8 cellular contexts compared by ENCODE assay signal in genomic region chr6:73180718-73181619, GRCh38. TPM values are rescaled to one million over a fixed set of nuclear protein-coding genes. Genes with fewer than 3 reads are reported as not detected.
DNase-seq lines count a peak whose midpoint lies in the region; ATAC-seq and TF ChIP-seq lines count a peak whose summit lies in the region.

No MANE protein-coding gene starts in this region.

- 20% methylated on average over 4 of the region's 7 CpGs for WGBS in mesenchymal stem cell

- H4K91ac ChIP-seq in mesenchymal stem cell (ENCODE audit: low read length) = no peak overlapping the region

- no peak overlapping the region for H3K9ac ChIP-seq in MM.1S (ENCODE audit: low read length)
- H3K9ac ChIP-seq in mesenchymal stem cell (ENCODE audit: low read length) = peak overlapping the region; percentile 9

- no peaks in the 10 kb centered on the region for H3K79me2 ChIP-seq in MM.1S (ENCODE audit: low read length)

- H3K36me3 ChIP-seq in MM.1S (replicated peaks; ENCODE audit: insufficient read depth, low read length) (no peaks in the 10 kb centered on the region), mesenchymal stem cell (ENCODE audit: control insufficient read depth in 1 of 2, insufficient read depth in 2 of 2, low read depth in 1 of 2, low read length in 2 of 2) (no peaks in the 10 kb centered on the region), vagina (no peaks in the 10 kb centered on the region)

- H2BK5ac ChIP-seq in mesenchymal stem cell (ENCODE audit: low read depth, low read length, poor library complexity, severe bottlenecking) = no peak overlapping the region

- H2AFZ ChIP-seq in MM.1S (ENCODE audit: low read length) (peak overlapping the region; percentile 44; the same call in 1 of the 2 replicates), mesenchymal stem cell (ENCODE audit: low read depth, low read length) (no peak overlapping the region)

- no peak overlapping the region for H2BK12ac ChIP-seq in mesenchymal stem cell (ENCODE audit: low read length in 2 of 2)

- H3K4me1 ChIP-seq in MM.1S (ENCODE audit: low read length) = peaks cover 12% of the 10 kb centered on the region
- no peaks in the 10 kb centered on the region for H3K4me1 ChIP-seq in mesenchymal stem cell (ENCODE audit: control insufficient read depth, insufficient read depth, low read depth, low read length)
- no peaks in the 10 kb centered on the region for H3K4me1 ChIP-seq in vagina

- H3K27me3 ChIP-seq in MM.1S (replicated peaks; ENCODE audit: insufficient read depth, low read length) (no peaks in the 10 kb centered on the region), dorsolateral prefrontal cortex (peaks cover 0 to 2% (median 0%) of the 10 kb centered on the region in 45 donors), mesenchymal stem cell (ENCODE audit: control insufficient read depth in 1 of 2, insufficient read depth in 1 of 2, low read length in 2 of 2) (peaks cover 29 to 61% of the 10 kb centered on the region in 2 experiments), vagina (no peaks in the 10 kb centered on the region)

- H2BK120ac ChIP-seq in mesenchymal stem cell (ENCODE audit: low read depth, low read length) = no peak overlapping the region

- peak; percentile 65; the same call in 1 of the 2 replicates for TF ChIP-seq CTCF in GM12875 (IDR thresholded peaks at IDR 0.05; ENCODE audit: borderline replicate concordance, insufficient read depth, low read depth, low read length)
- peak; percentile 91 for TF ChIP-seq CTCF in MM.1S (IDR thresholded peaks at IDR 0.05; ENCODE audit: low read length)
- TF ChIP-seq CTCF in dorsolateral prefrontal cortex (IDR thresholded peaks at IDR 0.05 in 54 of 56, conservative IDR thresholded peaks at IDR 0.05 in 2 of 56; ENCODE audit: low read depth in 1 of 56, partially characterized antibody in 56 of 56) = peak; percentile 71 to 93 (median 82)
- peak in 2 of 3 experiments; percentile 33 to 58 for TF ChIP-seq CTCF in vagina (IDR thresholded peaks at IDR 0.05)

- H3K23ac ChIP-seq in mesenchymal stem cell (ENCODE audit: low read length in 2 of 2) = no peak overlapping the region

- H3K14ac ChIP-seq in mesenchymal stem cell (ENCODE audit: low read length in 2 of 2) = no peak overlapping the region

- H3K4me2 ChIP-seq in MM.1S (ENCODE audit: low read depth, low read length) = peak overlapping the region; percentile 78
- H3K4me2 ChIP-seq in mesenchymal stem cell (ENCODE audit: low read length, poor library complexity, severe bottlenecking) = peak overlapping the region; percentile 27

- H2AK5ac ChIP-seq in mesenchymal stem cell (ENCODE audit: low read length, severe bottlenecking) = no peak overlapping the region

- intact Hi-C loops in dorsolateral prefrontal cortex (cut with DNase I) = loop anchor here (2.0 to 5.0 kb wide), 3 partner anchors 560 to 769 kb away; no protein-coding TSS in a partner anchor
- intact Hi-C loops in vagina (cut with DNase I) = loop anchor here (10.0 kb wide), 1 partner anchor 766 kb away; no protein-coding TSS in a partner anchor

- no peaks in the 10 kb centered on the region for H3K79me1 ChIP-seq in mesenchymal stem cell (replicated peaks; ENCODE audit: low read length, poor library complexity, severe bottlenecking)

- no peak overlapping the region for H3K4ac ChIP-seq in mesenchymal stem cell (ENCODE audit: low read depth in 1 of 2, low read length in 2 of 2)

- peak; percentile 70 for ATAC-seq in HG02610 (IDR thresholded peaks at IDR 0.05; ENCODE audit: unreplicated experiment)

- DNase-seq in AG20443 (ENCODE audit: low spot score) (peak; percentile 65), MM.1S (peak; percentile 78), dorsolateral prefrontal cortex (peak in 6 of 10 donors; percentile 20 to 57 (median 50)), mesenchymal stem cell (peak; percentile 75), vagina (ENCODE audit: extremely low spot score in 2 of 2) (no peak)

- H3K18ac ChIP-seq in mesenchymal stem cell (ENCODE audit: low read depth in 1 of 2, low read length in 2 of 2) = no peak overlapping the region

- H3K27ac ChIP-seq in MM.1S (ENCODE audit: low read length) = peak overlapping the region; percentile 17; the same call in 1 of the 2 replicates
- peak overlapping the region in 28 of 59 donors; percentile 2 to 79 (median 34) for H3K27ac ChIP-seq in dorsolateral prefrontal cortex
- H3K27ac ChIP-seq in mesenchymal stem cell (ENCODE audit: low read length, poor library complexity, severe bottlenecking) = no peak overlapping the region
- H3K27ac ChIP-seq in vagina = no peak overlapping the region

- TF ChIP-seq POLR2A in Raji (IDR thresholded peaks at IDR 0.05; ENCODE audit: insufficient read depth, low read depth, low read length) = 0 out of 2 replicates have a peak, but pooled peaks have one; percentile 13
- no peak for TF ChIP-seq POLR2A in vagina (IDR thresholded peaks at IDR 0.05)

- no peaks in the 10 kb centered on the region for H3F3A ChIP-seq in MM.1S (ENCODE audit: insufficient read depth, low read length)

- no peak overlapping the region for H3K4me3 ChIP-seq in GM12875 (ENCODE audit: low read depth, low read length)
- peak overlapping the region; percentile 52 for H3K4me3 ChIP-seq in MM.1S (ENCODE audit: low read length)
- peak overlapping the region in 47 of 59 donors; percentile 1 to 53 (median 34) for H3K4me3 ChIP-seq in dorsolateral prefrontal cortex
- H3K4me3 ChIP-seq in mesenchymal stem cell (ENCODE audit: insufficient read depth in 1 of 2, low read depth in 1 of 2, low read length in 2 of 2) = peak overlapping the region in 1 of 2 experiments; percentile 68
- peak overlapping the region; percentile 1 to 27 for H3K4me3 ChIP-seq in vagina

- H3K9me3 ChIP-seq in MM.1S (replicated peaks; ENCODE audit: insufficient read depth, low read length) (no peaks in the 10 kb centered on the region), mesenchymal stem cell (ENCODE audit: control insufficient read depth, low read length) (no peaks in the 10 kb centered on the region), vagina (no peaks in the 10 kb centered on the region)

- no peak overlapping the region for H4K8ac ChIP-seq in mesenchymal stem cell (ENCODE audit: low read length)

- H3K9me2 ChIP-seq in MM.1S (replicated peaks; ENCODE audit: insufficient read depth, low read length) = no peaks in the 10 kb centered on the region

- no peak overlapping the region for H2BK15ac ChIP-seq in mesenchymal stem cell (ENCODE audit: low read depth, poor library complexity, severe bottlenecking)

- no peaks in the 10 kb centered on the region for H4K20me1 ChIP-seq in MM.1S (ENCODE audit: insufficient read depth, low read length)

RNA-seq across cellular contexts. Expression of gene KHDC1L, which starts 44.3 kb away (rescaled TPM):
- total RNA-seq in dorsolateral prefrontal cortex (1 to 10 TPM in 60 of 120 experiments, under 1 TPM in 13, not detected in 47; 0.78 to 3.9 (median 1.5) TPM), vagina (not detected)
- 0.23 TPM for polyA plus RNA-seq in mesenchymal stem cell (2013, experiment 1 of 2)
- 0.10 TPM for polyA plus RNA-seq in mesenchymal stem cell (2013, experiment 2 of 2)

Comparison
In these comparisons a context has a peak if more than half of its experiments do, and no peak if none do; other contexts are left out.
1. DNase-seq: peak in AG20443 (single experiment), MM.1S (single experiment), dorsolateral prefrontal cortex (6 of 10) and mesenchymal stem cell (single experiment); none in vagina (0 of 2).
2. Peak in every context shown above with its lines, with median percentiles within 50 percentile points of each other: CTCF ChIP-seq.